17 cellular contexts compared by ENCODE assay signal in the genomic region with DNA sequence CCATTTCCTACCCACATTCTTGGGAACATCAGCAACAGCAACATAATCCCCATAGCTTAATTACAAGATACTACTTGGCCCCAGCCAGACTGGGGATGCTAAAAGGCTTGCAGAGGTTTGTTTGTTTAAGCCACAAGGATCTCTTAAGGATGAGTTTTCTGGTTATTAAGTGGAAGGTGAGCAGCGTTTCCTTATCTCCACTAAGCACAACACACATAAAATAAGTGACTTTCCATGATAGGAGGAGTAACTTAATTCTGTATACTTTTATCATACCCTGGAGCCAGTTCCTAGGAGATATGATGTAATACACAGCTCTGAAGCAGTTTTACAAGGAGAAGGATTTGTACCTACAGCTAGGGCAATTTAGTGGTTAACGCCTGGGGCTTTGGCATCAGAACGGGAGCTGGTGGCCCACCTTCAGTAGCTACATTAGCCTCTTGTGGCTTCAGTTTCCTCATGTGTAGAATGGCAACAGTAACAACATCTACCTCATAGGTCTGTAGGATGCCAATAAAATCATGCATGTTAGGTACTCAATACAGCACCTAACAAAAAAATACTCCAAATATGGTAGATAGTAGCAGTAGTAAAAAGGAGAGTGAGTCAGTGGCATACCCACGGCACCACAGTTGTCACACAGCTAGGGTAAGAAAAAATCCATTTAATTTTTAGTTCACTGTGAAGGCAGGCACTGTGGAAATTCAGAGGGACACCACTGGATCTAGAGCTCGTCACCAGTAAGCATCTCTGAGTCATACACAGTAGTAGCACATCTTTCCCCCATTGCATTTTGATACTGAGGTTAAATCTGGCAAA. TPM values are rescaled to one million over a fixed set of nuclear protein-coding genes. Genes with fewer than 3 reads are reported as not detected.
DNase-seq lines count a peak whose midpoint lies in the region; ATAC-seq and TF ChIP-seq lines count a peak whose summit lies in the region.
"Had no signal": no experiment of that assay in that cellular context is flagged by ENCODE, and none has a peak within 500 bp of the region (broad histone marks: within the 10 kb centered on the region; RNA-seq: fewer than 3 reads in every experiment).

No MANE protein-coding gene starts in this region.

- H3K27me3 ChIP-seq in heart right ventricle = no peaks in the 10 kb centered on the region
- H3K27me3 ChIP-seq: brain microvascular endothelial cell, esophagus muscularis mucosa had no signal

- peak; percentile 34 for DNase-seq in NCI-H2227 treated with DMSO at 0.1 percent for 48 hours (lab: John Stamatoyannopoulos, UW)
- no peak for DNase-seq in NCI-H2227 (lab: John Stamatoyannopoulos, UW; ENCODE audit: unreplicated experiment)
- peak; percentile 57 for DNase-seq in NCI-H69 (lab: John Stamatoyannopoulos, UW)
- peak in 1 of 49 donors; percentile 17 for DNase-seq in substantia nigra (lab: John Stamatoyannopoulos, UW)
- no peak for DNase-seq in NCI-H146 treated with DMSO at 0.1 percent for 48 hours (lab: John Stamatoyannopoulos, UW; ENCODE audit: unreplicated experiment)
- no peak for DNase-seq in heart right ventricle
- no peak for DNase-seq in left lobe of liver (ENCODE audit: low spot score)
- DNase-seq: activated naive CD4-positive, alpha-beta T cell treated with anti-CD3 and anti-CD28 coated beads for 36 hours; brain microvascular endothelial cell; kidney; NCI-H146; NCI-H510A; stimulated activated CD4-positive, alpha-beta T cell treated with anti-CD3 and anti-CD28 coated beads, Interleukin-12 subunit alpha, Interleukin-12 subunit beta, amount 100 ng/mL, for 4 hours had no signal

- WGBS in heart right ventricle, 2 donors = 87 to 90% methylated on average over 5 of the region's 5 CpGs

- H3K36me3 ChIP-seq in heart right ventricle = no peaks in the 10 kb centered on the region
- H3K36me3 ChIP-seq: brain microvascular endothelial cell, esophagus muscularis mucosa had no signal

- H3K27ac ChIP-seq in cingulate gyrus (ENCODE audit: low read depth, low read length) = peak overlapping the region; percentile 49
- H3K27ac ChIP-seq in substantia nigra (ENCODE audit: low read depth, low read length, poor library complexity, severe bottlenecking) = peak overlapping the region; percentile 41
- H3K27ac ChIP-seq in heart right ventricle = no peak overlapping the region
- H3K27ac ChIP-seq: brain microvascular endothelial cell, esophagus muscularis mucosa had no signal

- no peak for ATAC-seq in heart right ventricle
- no peak for ATAC-seq in left lobe of liver
- ATAC-seq: A549; stimulated activated effector memory CD8-positive, alpha-beta T cell treated with anti-CD3 and anti-CD28 coated beads, Interleukin-12 subunit alpha, Interleukin-12 subunit beta, amount 100 ng/mL, for 72 hours had no signal

- no peaks in the 10 kb centered on the region for H3K9me3 ChIP-seq in heart right ventricle
- H3K9me3 ChIP-seq: A549, esophagus muscularis mucosa had no signal

- no peak for TF ChIP-seq CTCF in heart right ventricle (IDR thresholded peaks at IDR 0.05)

- H3K4me1 ChIP-seq in heart right ventricle = peaks cover 0 to 26% (median 7%) of the 10 kb centered on the region in 9 donors
- H3K4me1 ChIP-seq: esophagus muscularis mucosa had no signal

- intact Hi-C loops in heart right ventricle (cut with DNase I) = no loop called here

- no peak overlapping the region for H3K4me3 ChIP-seq in heart right ventricle
- H3K4me3 ChIP-seq: A549, esophagus muscularis mucosa had no signal

RNA-seq across cellular contexts. Expression of a gene that starts 55.2 kb away (rescaled TPM):
- 10 to 100 TPM; 10.8 to 26.8 (median 16.4) TPM for total RNA-seq in heart right ventricle
- 1 to 10 TPM; 2.6 to 9.7 TPM for polyA plus RNA-seq in heart right ventricle
- 11.8 TPM for total RNA-seq in left lobe of liver

RNA-seq across cellular contexts. Expression of a gene that starts 55.5 kb away (rescaled TPM):
- 10 to 100 TPM; 14.1 to 25.7 (median 17.6) TPM for total RNA-seq in heart right ventricle
- polyA plus RNA-seq in heart right ventricle = 10 to 100 TPM in 1 of 2 donors, 1 to 10 TPM in 1; 7.7 to 16.0 TPM
- 13.8 TPM for total RNA-seq in left lobe of liver

Comparison
In these comparisons a context has a peak if more than half of its experiments do, and no peak if none do; other contexts are left out.
1. DNase-seq: peak in NCI-H2227 treated with DMSO at 0.1 percent for 48 hours (single experiment) and NCI-H69 (single experiment); none in NCI-H2227 (single experiment), NCI-H146 treated with DMSO at 0.1 percent for 48 hours (single experiment), heart right ventricle (0 of 2) and left lobe of liver (single experiment).
2. H3K27ac ChIP-seq: peak in cingulate gyrus (single experiment) and substantia nigra (single experiment); none in heart right ventricle (0 of 10).